ENCODE assay signal across 22 cellular contexts in the genomic region with DNA sequence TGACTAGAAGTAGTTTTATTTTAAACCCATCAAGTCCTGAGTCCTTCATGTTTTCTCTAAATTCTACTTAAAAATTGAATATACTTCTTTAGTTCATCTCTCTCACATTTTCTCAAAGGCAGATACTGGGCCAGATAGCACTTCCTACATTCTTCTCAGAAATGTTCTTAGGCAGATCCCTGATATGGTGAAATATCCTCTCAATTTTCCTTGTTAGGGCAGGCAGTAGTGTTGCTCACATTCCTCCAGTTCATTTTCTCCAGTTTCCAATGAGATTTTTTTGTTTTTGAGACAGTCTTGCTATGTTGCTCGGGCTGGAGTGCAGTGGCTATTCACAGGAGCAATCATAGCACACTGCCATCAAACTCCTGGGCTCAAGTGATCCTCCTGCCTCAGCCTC.
"Had no signal": no experiment of that assay in that cellular context is flagged by ENCODE, and none has a peak within 500 bp of the region (broad histone marks: within the 10 kb centered on the region; RNA-seq: fewer than 3 reads in every experiment).

No MANE protein-coding gene starts in this region.

- H3K27me3 ChIP-seq: brain microvascular endothelial cell, pancreas, right atrium auricular region, tibial nerve had no signal

- H3K9me3 ChIP-seq: left ventricle myocardium inferior, pancreas, right atrium auricular region, spleen, tibial nerve had no signal

- H3K36me3 ChIP-seq: brain microvascular endothelial cell, left ventricle myocardium inferior, pancreas, right atrium auricular region, tibial nerve had no signal

- DNase-seq: activated CD4-positive, alpha-beta T cell treated with anti-CD3 and anti-CD28 coated beads for 4 hours; activated CD4-positive, alpha-beta T cell treated with anti-CD3 and anti-CD28 coated beads, Interleukin-2, amount 50 U/mL, for 4 hours; activated effector memory CD4-positive, alpha-beta T cell treated with Interleukin-2 at 50 U/mL for 16 hours; activated naive CD4-positive, alpha-beta T cell treated with anti-CD3 and anti-CD28 coated beads for 36 hours; activated naive CD8-positive, alpha-beta T cell treated with anti-CD3 and anti-CD28 coated beads for 36 hours; amniotic stem cell; brain microvascular endothelial cell; cortex of kidney; effector memory CD8-positive, alpha-beta T cell; erythroblast; islet precursor cell; left ventricle myocardium inferior; mesendoderm; pancreas; spleen; stimulated activated CD4-positive, alpha-beta T cell treated with anti-CD3 and anti-CD28 coated beads, Interleukin-2, amount 100 ng/mL, for 48 hours; stimulated activated naive CD4-positive, alpha-beta T cell treated with Interleukin-2 at 50 U/mL for 16 hours; T-helper 1 cell had no signal

- H3K4me3 ChIP-seq: left ventricle myocardium inferior, lung, pancreas, right atrium auricular region, spleen, tibial nerve had no signal

- H3K27ac ChIP-seq: brain microvascular endothelial cell, left ventricle myocardium inferior, pancreas, right atrium auricular region, tibial nerve, VCaP had no signal
